Comparison of ENCODE assay signal across 8 cellular contexts in the genomic region with DNA sequence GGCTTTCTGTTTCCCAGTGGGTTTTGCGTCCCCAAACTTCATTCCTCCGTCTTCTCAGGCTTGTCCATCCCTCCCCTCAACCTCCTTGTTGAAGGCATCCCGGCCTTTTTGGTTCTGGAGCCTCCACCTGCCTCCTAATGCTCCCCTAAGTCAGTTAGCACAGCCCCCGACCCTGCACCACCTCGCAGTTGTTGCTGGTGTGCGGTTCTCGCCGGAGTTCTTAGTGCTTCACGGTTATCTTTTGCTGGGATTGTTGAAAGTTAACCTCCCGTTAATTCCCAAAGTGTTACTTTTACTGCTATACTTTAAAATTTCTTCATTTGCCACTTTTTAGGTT. TPM values are rescaled to one million over a fixed set of nuclear protein-coding genes. Genes with fewer than 3 reads are reported as not detected.
DNase-seq lines count a peak whose midpoint lies in the region; ATAC-seq lines count a peak whose summit lies in the region.

No MANE protein-coding gene starts in this region.

- H3K9me3 ChIP-seq in BLaER1 treated with 17β-estradiol and CSF1 and Interleukin-3, amounts not matched to agents 10 nM and 100 nM (replicated peaks in 1 of 11) = peaks cover 52 to 81% (median 62%) of the 10 kb centered on the region in 11 experiments
- H3K9me3 ChIP-seq in MG63 = no peaks in the 10 kb centered on the region

- peaks cover 11% of the 10 kb centered on the region for H3K9me3 Mint-ChIP-seq in natural killer cell treated with Interleukin-12 subunit alpha and Interleukin-12 subunit beta and Interleukin-15 and Interleukin-18, amount 100 ng/mL, for 72 hours

- peak overlapping the region; percentile 63 to 80 (median 72) for H3K4me2 ChIP-seq in BLaER1 treated with 17β-estradiol and CSF1 and Interleukin-3, amounts not matched to agents 10 nM and 100 nM

- H3K4me3 ChIP-seq in BLaER1 treated with 17β-estradiol and CSF1 and Interleukin-3, amounts not matched to agents 10 nM and 100 nM = peak overlapping the region; percentile 55 to 80 (median 66)
- peak overlapping the region; percentile 98 for H3K4me3 ChIP-seq in MG63

- peaks cover 9 to 12% of the 10 kb centered on the region in 2 donors for H3K27me3 Mint-ChIP-seq in natural killer cell treated with Interleukin-12 subunit alpha and Interleukin-12 subunit beta and Interleukin-15 and Interleukin-18, amount 100 ng/mL, for 72 hours

- H3K27ac ChIP-seq in BLaER1 treated with 17β-estradiol and CSF1 and Interleukin-3, amounts not matched to agents 10 nM and 100 nM = peak overlapping the region; percentile 62 to 82 (median 78)

- peaks cover 0 to 15% (median 6%) of the 10 kb centered on the region in 11 experiments; a peak in 7 of 22 replicates for H3K36me3 ChIP-seq in BLaER1 treated with 17β-estradiol and CSF1 and Interleukin-3, amounts not matched to agents 10 nM and 100 nM
- H3K36me3 ChIP-seq in MG63 = no peaks in the 10 kb centered on the region; the same call in 1 of the 2 replicates

- no peaks in the 10 kb centered on the region for H4K20me1 ChIP-seq in BLaER1 treated with 17β-estradiol and CSF1 and Interleukin-3, amounts not matched to agents 10 nM and 100 nM

- peak overlapping the region; percentile 97 for H3K4me3 Mint-ChIP-seq in natural killer cell treated with Interleukin-12 subunit alpha and Interleukin-12 subunit beta and Interleukin-15 and Interleukin-18, amount 100 ng/mL, for 72 hours

- peaks cover 0 to 19% (median 11%) of the 10 kb centered on the region in 11 experiments; a peak in 12 of 22 replicates for H3K27me3 ChIP-seq in BLaER1 treated with 17β-estradiol and CSF1 and Interleukin-3, amounts not matched to agents 10 nM and 100 nM
- no peaks in the 10 kb centered on the region for H3K27me3 ChIP-seq in MG63

- peak; percentile 24 for ATAC-seq in GM21528 (IDR thresholded peaks at IDR 0.05; ENCODE audit: low FRiP score, unreplicated experiment)
- ATAC-seq in natural killer cell treated with Interleukin-12 subunit alpha and Interleukin-12 subunit beta and Interleukin-15 and Interleukin-18, amount 100 ng/mL, for 72 hours = peak; percentile 12 to 33

- H3K36me3 Mint-ChIP-seq in natural killer cell treated with Interleukin-12 subunit alpha and Interleukin-12 subunit beta and Interleukin-15 and Interleukin-18, amount 100 ng/mL, for 72 hours = peaks cover 23% of the 10 kb centered on the region

- peak overlapping the region; percentile 99 for H3K27ac Mint-ChIP-seq in natural killer cell treated with Interleukin-12 subunit alpha and Interleukin-12 subunit beta and Interleukin-15 and Interleukin-18, amount 100 ng/mL, for 72 hours

- DNase-seq in MG63 (no peak), hepatic stellate cell (ENCODE audit: low spot score) (no peak), NCI-H226 (no peak), iPS-NIHi7 (ENCODE audit: extremely low spot score) (no peak)
- peak; percentile 11 for DNase-seq in effector CD8-positive, alpha-beta T cell (lab: John Stamatoyannopoulos, UW)
- no peak for DNase-seq in natural killer cell treated with Interleukin-12 subunit alpha and Interleukin-12 subunit beta and Interleukin-15 and Interleukin-18, amount 100 ng/mL, for 72 hours (ENCODE audit: low spot score)

- peaks cover 36 to 41% of the 10 kb centered on the region in 2 donors for H3K4me1 Mint-ChIP-seq in natural killer cell treated with Interleukin-12 subunit alpha and Interleukin-12 subunit beta and Interleukin-15 and Interleukin-18, amount 100 ng/mL, for 72 hours (ENCODE audit: low read depth in 2 of 2)

- peak overlapping the region; percentile 58 to 80 (median 72); a peak in 21 of 22 replicates for H3K9ac ChIP-seq in BLaER1 treated with 17β-estradiol and CSF1 and Interleukin-3, amounts not matched to agents 10 nM and 100 nM

- peaks cover 7 to 18% (median 13%) of the 10 kb centered on the region in 10 experiments; a peak in 16 of 20 replicates for H3K4me1 ChIP-seq in BLaER1 treated with 17β-estradiol and CSF1 and Interleukin-3, amounts not matched to agents 10 nM and 100 nM

RNA-seq across cellular contexts. Expression of gene UBLCP1, which starts 0.4 kb away (rescaled TPM):
- total RNA-seq in MG63 (2014; rRNA removed; shearing (Covaris generic); ENCODE audit: low replicate concordance) = 32.3 and 43.1 TPM in 2 replicates
- total RNA-seq in natural killer cell treated with Interleukin-12 subunit alpha and Interleukin-12 subunit beta and Interleukin-15 and Interleukin-18, amount 100 ng/mL, for 72 hours = 10 to 100 TPM; 20.3 to 31.9 TPM

RNA-seq across cellular contexts. Expression of gene RNF145, which starts 54.2 kb away (rescaled TPM):
- 30.8 and 53.5 TPM in 2 replicates for total RNA-seq in MG63 (2014; rRNA removed; shearing (Covaris generic); ENCODE audit: low replicate concordance)
- 100 to 1,000 TPM in 1 of 2 donors, 10 to 100 TPM in 1; 92.3 to 113 TPM for total RNA-seq in natural killer cell treated with Interleukin-12 subunit alpha and Interleukin-12 subunit beta and Interleukin-15 and Interleukin-18, amount 100 ng/mL, for 72 hours
